In the genomic region with DNA sequence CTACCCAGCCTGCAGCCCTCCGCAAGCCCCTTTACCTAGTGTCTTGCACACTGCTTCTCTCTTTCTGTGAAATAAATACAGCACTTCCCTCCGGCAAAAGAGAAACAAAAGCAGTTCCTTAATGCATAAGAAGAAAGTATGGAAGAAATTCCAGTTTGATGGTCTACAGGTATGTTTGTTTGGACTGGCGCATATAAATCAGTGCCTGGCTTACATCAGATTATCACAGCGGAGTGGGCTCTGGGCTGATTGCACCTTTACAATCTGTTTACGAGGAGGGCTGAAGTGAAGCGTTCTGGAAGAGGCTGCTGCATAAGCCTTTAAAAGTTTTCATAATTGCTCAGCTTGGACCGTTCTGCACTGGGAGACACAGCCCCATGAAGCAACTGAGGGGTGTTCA, we compare ENCODE assay signal across 25 cellular contexts.
"Had no signal": no experiment of that assay in that cellular context is flagged by ENCODE, and none has a peak within 500 bp of the region (broad histone marks: within the 10 kb centered on the region; RNA-seq: fewer than 3 reads in every experiment).

No MANE protein-coding gene starts in this region.

- H3K9me3 ChIP-seq: lower lobe of right lung, neutrophil, psoas muscle, vagina had no signal

- H3K4me1 Mint-ChIP-seq: memory B cell; naive B cell; natural killer cell; stimulated activated effector memory CD8-positive, alpha-beta T cell treated with anti-CD3 and anti-CD28 coated beads, Interleukin-12 subunit alpha, Interleukin-12 subunit beta, amount 100 ng/mL, for 72 hours had no signal

- DNase-seq: heart right ventricle; hippocampal formation; left colon; left lung; lower lobe of right lung; naive B cell; natural killer cell; nephron progenitor cell; occipital lobe; psoas muscle; right cardiac atrium; small intestine; stimulated activated CD4-positive, alpha-beta T cell treated with anti-CD3 and anti-CD28 coated beads, Interleukin-4, amount 100 ng/mL, for 24 hours; stimulated activated naive CD4-positive, alpha-beta T cell; substantia nigra; upper lobe of left lung had no signal

- H2AFZ ChIP-seq: neural progenitor cell, parathyroid adenoma had no signal

- H3K4me3 ChIP-seq: heart right ventricle, left lung, lower lobe of right lung, neural progenitor cell, psoas muscle, spleen, tibial nerve, upper lobe of left lung, vagina had no signal

- H3K27ac ChIP-seq: heart right ventricle, left lung, lower lobe of right lung, neural progenitor cell, neutrophil, parathyroid adenoma, psoas muscle, spleen, tibial nerve, upper lobe of left lung, vagina had no signal

- H3K79me2 ChIP-seq: parathyroid adenoma had no signal

- H3K9me3 Mint-ChIP-seq: natural killer cell had no signal

- H3K4me3 Mint-ChIP-seq: memory B cell; naive B cell; natural killer cell; nephron progenitor cell; neural progenitor cell; stimulated activated effector memory CD8-positive, alpha-beta T cell treated with anti-CD3 and anti-CD28 coated beads, Interleukin-12 subunit alpha, Interleukin-12 subunit beta, amount 100 ng/mL, for 72 hours; stimulated activated naive CD8-positive, alpha-beta T cell treated with anti-CD3 and anti-CD28 coated beads, Interleukin-15, Interleukin-2, amounts not matched to agents 100 ng/mL and 50 ng/mL, for 24 hours had no signal

- H3K36me3 Mint-ChIP-seq: natural killer cell; neural progenitor cell; stimulated activated effector memory CD8-positive, alpha-beta T cell treated with anti-CD3 and anti-CD28 coated beads, Interleukin-12 subunit alpha, Interleukin-12 subunit beta, amount 100 ng/mL, for 72 hours had no signal

- H3K27ac Mint-ChIP-seq: memory B cell; naive B cell; natural killer cell; nephron progenitor cell; neural progenitor cell; stimulated activated effector memory CD8-positive, alpha-beta T cell treated with anti-CD3 and anti-CD28 coated beads, Interleukin-12 subunit alpha, Interleukin-12 subunit beta, amount 100 ng/mL, for 72 hours; stimulated activated naive CD8-positive, alpha-beta T cell treated with anti-CD3 and anti-CD28 coated beads, Interleukin-15, Interleukin-2, amounts not matched to agents 100 ng/mL and 50 ng/mL, for 24 hours had no signal

- H3K4me1 ChIP-seq: heart right ventricle, lower lobe of right lung, neural progenitor cell, parathyroid adenoma, psoas muscle, spleen, tibial nerve, vagina had no signal

- H3K36me3 ChIP-seq: heart right ventricle, left lung, lower lobe of right lung, neural progenitor cell, neutrophil, spleen, tibial nerve, upper lobe of left lung, vagina had no signal

- H3K4me2 ChIP-seq: neural progenitor cell had no signal

- H3K9ac ChIP-seq: neural progenitor cell, parathyroid adenoma had no signal

- H3K27me3 ChIP-seq: neural progenitor cell, upper lobe of left lung, vagina had no signal
